In the genomic region with DNA sequence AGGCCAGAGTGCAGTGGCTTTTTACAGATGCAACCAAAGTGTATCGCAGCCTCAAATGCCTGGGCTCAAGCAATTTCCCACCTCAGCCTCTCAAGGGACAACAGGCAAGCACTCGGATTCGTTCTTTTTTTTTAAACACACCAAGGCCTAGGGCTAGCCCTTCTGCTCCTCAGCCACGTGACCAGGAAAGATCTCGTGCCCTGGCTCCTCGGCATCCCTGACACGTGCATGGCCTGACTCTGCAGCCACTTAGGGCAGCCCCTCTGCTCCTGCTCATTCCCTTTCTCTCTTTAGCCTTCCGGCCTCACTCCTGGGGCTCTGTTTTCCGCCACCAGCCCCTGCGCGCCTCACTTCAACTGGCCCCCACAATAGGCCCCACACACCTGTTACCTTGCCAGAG, we compare ENCODE assay signal across 2 cellular contexts.
A peak's percentile ranks its signal among the peaks of the same experiment; 100 is the strongest.
TF ChIP-seq lines count a peak whose summit lies in the region.

No MANE protein-coding gene starts in this region.

TF ChIP-seq in HEK293, 187 proteins besides CTCF, POLR2A, EP300 and RAD21:
- TF ChIP-seq, protein P1, sequence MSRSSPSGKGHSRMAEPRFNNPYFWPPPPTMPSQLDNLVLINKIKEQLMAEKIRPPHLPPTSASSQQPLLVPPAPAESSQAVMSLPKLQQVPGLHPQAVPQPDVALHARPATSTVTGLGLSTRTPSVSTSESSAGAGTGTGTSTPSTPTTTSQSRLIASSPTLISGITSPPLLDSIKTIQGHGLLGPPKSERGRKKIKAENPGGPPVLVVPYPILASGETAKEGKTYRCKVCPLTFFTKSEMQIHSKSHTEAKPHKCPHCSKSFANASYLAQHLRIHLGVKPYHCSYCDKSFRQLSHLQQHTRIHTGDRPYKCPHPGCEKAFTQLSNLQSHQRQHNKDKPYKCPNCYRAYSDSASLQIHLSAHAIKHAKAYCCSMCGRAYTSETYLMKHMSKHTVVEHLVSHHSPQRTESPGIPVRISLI (tag by site-specific recombination; IDR thresholded peaks at IDR 0.05): peak; percentile 62; the same call in 1 of the 2 replicates
- TF ChIP-seq ZNF514 (tag by site-specific recombination; IDR thresholded peaks at IDR 0.05): no peak
- no peak for TF ChIP-seq ZEB2 (tag by site-specific recombination; IDR thresholded peaks at IDR 0.05)
- no peak for TF ChIP-seq RBAK (tag by site-specific recombination; IDR thresholded peaks at IDR 0.05)
- TF ChIP-seq, protein P2, sequence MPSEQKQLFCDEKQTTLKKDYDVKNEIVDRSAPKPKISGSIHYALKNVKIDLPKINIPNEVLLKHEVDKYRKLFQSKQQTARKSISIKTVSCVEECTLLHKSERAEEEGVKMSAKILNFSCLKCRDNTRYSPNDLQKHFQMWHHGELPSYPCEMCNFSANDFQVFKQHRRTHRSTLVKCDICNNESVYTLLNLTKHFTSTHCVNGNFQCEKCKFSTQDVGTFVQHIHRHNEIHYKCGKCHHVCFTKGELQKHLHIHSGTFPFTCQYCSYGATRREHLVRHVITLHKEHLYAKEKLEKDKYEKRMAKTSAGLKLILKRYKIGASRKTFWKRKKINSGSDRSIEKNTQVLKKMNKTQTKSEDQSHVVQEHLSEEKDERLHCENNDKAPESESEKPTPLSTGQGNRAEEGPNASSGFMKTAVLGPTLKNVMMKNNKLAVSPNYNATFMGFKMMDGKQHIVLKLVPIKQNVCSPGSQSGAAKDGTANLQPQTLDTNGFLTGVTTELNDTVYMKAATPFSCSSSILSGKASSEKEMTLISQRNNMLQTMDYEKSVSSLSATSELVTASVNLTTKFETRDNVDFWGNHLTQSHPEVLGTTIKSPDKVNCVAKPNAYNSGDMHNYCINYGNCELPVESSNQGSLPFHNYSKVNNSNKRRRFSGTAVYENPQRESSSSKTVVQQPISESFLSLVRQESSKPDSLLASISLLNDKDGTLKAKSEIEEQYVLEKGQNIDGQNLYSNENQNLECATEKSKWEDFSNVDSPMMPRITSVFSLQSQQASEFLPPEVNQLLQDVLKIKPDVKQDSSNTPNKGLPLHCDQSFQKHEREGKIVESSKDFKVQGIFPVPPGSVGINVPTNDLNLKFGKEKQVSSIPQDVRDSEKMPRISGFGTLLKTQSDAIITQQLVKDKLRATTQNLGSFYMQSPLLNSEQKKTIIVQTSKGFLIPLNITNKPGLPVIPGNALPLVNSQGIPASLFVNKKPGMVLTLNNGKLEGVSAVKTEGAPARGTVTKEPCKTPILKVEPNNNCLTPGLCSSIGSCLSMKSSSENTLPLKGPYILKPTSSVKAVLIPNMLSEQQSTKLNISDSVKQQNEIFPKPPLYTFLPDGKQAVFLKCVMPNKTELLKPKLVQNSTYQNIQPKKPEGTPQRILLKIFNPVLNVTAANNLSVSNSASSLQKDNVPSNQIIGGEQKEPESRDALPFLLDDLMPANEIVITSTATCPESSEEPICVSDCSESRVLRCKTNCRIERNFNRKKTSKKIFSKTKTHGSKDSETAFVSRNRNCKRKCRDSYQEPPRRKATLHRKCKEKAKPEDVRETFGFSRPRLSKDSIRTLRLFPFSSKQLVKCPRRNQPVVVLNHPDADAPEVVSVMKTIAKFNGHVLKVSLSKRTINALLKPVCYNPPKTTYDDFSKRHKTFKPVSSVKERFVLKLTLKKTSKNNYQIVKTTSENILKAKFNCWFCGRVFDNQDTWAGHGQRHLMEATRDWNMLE (tag by site-specific recombination; conservative IDR thresholded peaks at IDR 0.05; ENCODE audit: low read depth): no peak
- TF ChIP-seq ZNF214 (tag by site-specific recombination; IDR thresholded peaks at IDR 0.05; ENCODE audit: borderline replicate concordance): no peak
- no peak for TF ChIP-seq ZNF16 (tag by site-specific recombination; IDR thresholded peaks at IDR 0.05; ENCODE audit: low read depth)
- no peak for TF ChIP-seq ZNF133 (tag by site-specific recombination; IDR thresholded peaks at IDR 0.05)
- TF ChIP-seq, protein P3, sequence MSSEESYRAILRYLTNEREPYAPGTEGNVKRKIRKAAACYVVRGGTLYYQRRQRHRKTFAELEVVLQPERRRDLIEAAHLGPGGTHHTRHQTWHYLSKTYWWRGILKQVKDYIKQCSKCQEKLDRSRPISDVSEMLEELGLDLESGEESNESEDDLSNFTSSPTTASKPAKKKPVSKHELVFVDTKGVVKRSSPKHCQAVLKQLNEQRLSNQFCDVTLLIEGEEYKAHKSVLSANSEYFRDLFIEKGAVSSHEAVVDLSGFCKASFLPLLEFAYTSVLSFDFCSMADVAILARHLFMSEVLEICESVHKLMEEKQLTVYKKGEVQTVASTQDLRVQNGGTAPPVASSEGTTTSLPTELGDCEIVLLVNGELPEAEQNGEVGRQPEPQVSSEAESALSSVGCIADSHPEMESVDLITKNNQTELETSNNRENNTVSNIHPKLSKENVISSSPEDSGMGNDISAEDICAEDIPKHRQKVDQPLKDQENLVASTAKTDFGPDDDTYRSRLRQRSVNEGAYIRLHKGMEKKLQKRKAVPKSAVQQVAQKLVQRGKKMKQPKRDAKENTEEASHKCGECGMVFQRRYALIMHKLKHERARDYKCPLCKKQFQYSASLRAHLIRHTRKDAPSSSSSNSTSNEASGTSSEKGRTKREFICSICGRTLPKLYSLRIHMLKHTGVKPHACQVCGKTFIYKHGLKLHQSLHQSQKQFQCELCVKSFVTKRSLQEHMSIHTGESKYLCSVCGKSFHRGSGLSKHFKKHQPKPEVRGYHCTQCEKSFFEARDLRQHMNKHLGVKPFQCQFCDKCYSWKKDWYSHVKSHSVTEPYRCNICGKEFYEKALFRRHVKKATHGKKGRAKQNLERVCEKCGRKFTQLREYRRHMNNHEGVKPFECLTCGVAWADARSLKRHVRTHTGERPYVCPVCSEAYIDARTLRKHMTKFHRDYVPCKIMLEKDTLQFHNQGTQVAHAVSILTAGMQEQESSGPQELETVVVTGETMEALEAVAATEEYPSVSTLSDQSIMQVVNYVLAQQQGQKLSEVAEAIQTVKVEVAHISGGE (tag by site-specific recombination; conservative IDR thresholded peaks at IDR 0.05; ENCODE audit: low read depth): no peak

TF ChIP-seq in K562, 482 proteins besides CTCF, POLR2A, EP300 and RAD21 (continued from another document):
- TF ChIP-seq, protein P4, sequence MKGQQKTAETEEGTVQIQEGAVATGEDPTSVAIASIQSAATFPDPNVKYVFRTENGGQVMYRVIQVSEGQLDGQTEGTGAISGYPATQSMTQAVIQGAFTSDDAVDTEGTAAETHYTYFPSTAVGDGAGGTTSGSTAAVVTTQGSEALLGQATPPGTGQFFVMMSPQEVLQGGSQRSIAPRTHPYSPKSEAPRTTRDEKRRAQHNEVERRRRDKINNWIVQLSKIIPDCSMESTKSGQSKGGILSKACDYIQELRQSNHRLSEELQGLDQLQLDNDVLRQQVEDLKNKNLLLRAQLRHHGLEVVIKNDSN (CRISPR knock-in tag; IDR thresholded peaks at IDR 0.05): peak; percentile 53; the same call in 1 of the 2 replicates
- TF ChIP-seq TAF7 (tag; IDR thresholded peaks at IDR 0.05) (no peak), SMARCA4 (IDR thresholded peaks at IDR 0.05) (no peak), SMC3 (conservative IDR thresholded peaks at IDR 0.05; ENCODE audit: insufficient read depth, low read depth, low read length) (no peak)
